In the genomic region with DNA sequence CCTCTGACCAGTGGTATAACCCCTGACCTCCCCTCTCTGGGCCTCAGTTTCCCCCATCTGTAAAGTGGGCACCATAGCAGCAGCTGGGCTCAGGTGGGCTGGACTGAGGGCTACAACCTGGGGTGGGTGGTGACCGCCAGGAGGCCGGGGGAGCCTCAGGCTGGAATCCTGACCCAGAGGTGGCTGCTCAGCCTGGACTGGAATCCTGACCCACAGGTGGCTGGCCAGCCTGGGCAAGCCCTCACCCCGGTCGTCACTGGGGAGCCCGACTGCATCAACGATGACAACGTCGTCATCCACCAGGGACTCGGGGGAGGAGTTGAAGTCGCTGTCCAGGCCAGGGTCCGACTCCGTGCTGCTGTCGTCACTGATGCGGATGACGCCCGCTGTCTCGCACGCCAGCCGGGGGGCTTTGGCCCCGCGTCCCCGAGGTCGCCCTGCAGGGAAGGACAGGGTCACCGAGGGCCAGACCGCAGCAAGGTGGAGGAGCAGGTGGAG, we compare ENCODE assay signal across 11 cellular contexts. TPM values are rescaled to one million over a fixed set of nuclear protein-coding genes. Genes with fewer than 3 reads are reported as not detected.
DNase-seq lines count a peak whose midpoint lies in the region; ATAC-seq and TF ChIP-seq lines count a peak whose summit lies in the region.
"Had no signal": no experiment of that assay in that cellular context is flagged by ENCODE, and none has a peak within 500 bp of the region (broad histone marks: within the 10 kb centered on the region; RNA-seq: fewer than 3 reads in every experiment).

No MANE protein-coding gene starts in this region.

- intact Hi-C loops in colonic mucosa (cut with DNase I) = loop anchor here (5.0 kb wide), 1 partner anchor 78 kb away; no protein-coding TSS in a partner anchor
- intact Hi-C loops in activated T-helper 2 cell treated with anti-CD3 and anti-CD28 coated beads, Interferon-gamma antibody, Interleukin-2, Interleukin-4, amounts not matched to agents 10 μg/mL and 5 μg/mL and 100 μg/mL, durations not matched to agents 14 hours and 24 hours and 36 hours (cut with micrococcal nuclease) = no loop called here

- no peak overlapping the region for H3K4me3 ChIP-seq in HEK293 (ENCODE audit: low read depth, low read length)
- H3K4me3 ChIP-seq in colonic mucosa = no peak overlapping the region
- H3K4me3 ChIP-seq in muscle layer of colon (ENCODE audit: low read depth in 1 of 2, low read length in 2 of 2) = no peak overlapping the region

- H3K27me3 Mint-ChIP-seq in activated T-helper 2 cell treated with anti-CD3 and anti-CD28 coated beads, Interferon-gamma antibody, Interleukin-2, Interleukin-4, amounts not matched to agents 10 μg/mL and 5 μg/mL and 100 μg/mL, durations not matched to agents 14 hours and 24 hours and 36 hours (ENCODE audit: low read depth) = no peaks in the 10 kb centered on the region
- H3K27me3 Mint-ChIP-seq: brain had no signal

- H3K4me3 Mint-ChIP-seq in activated T-helper 2 cell treated with anti-CD3 and anti-CD28 coated beads, Interferon-gamma antibody, Interleukin-2, Interleukin-4, amounts not matched to agents 10 μg/mL and 5 μg/mL and 100 μg/mL, durations not matched to agents 14 hours and 24 hours and 36 hours (ENCODE audit: low read depth) = no peak overlapping the region
- H3K4me3 Mint-ChIP-seq: brain, H9 had no signal

- ATAC-seq in HG02678 (IDR thresholded peaks at IDR 0.05; ENCODE audit: unreplicated experiment) (no peak), HG02852 (IDR thresholded peaks at IDR 0.05; ENCODE audit: unreplicated experiment) (no peak)

- H3K36me3 ChIP-seq in HEK293 (ENCODE audit: control insufficient read depth in 2 of 2, insufficient read depth in 1 of 2, low read length in 2 of 2) (peaks cover 0 to 42% of the 10 kb centered on the region in 2 experiments; a peak in 2 of 3 replicates), colonic mucosa (peaks cover 37% of the 10 kb centered on the region), muscle layer of colon (ENCODE audit: insufficient read depth, low read length) (peaks cover 35% of the 10 kb centered on the region)

- H3K27ac ChIP-seq in HEK293 (ENCODE audit: extremely low read depth, low read depth, low read length) (no peak overlapping the region), colonic mucosa (peak overlapping the region; percentile 76), muscle layer of colon (ENCODE audit: low read depth, low read length) (peak overlapping the region; percentile 59), temporal lobe (ENCODE audit: low read depth, low read length) (peak overlapping the region; percentile 95)

- H3K9me3 ChIP-seq in HEK293 (ENCODE audit: control insufficient read depth, insufficient read depth, low read depth, low read length) (no peaks in the 10 kb centered on the region), colonic mucosa (no peaks in the 10 kb centered on the region), muscle layer of colon (ENCODE audit: low read length) (no peaks in the 10 kb centered on the region)

- POLR2A ChIA-PET in HEK293 (lab: Yijun Ruan, JAX) = interaction anchor here (0.7 to 1.7 kb wide), 4 partner anchors 78 to 155 kb away, joined by 3 to 8 read pairs (median 6); a partner anchor contains a TSS

- no peak for DNase-seq in colonic mucosa
- no peak for DNase-seq in effector CD4-positive, alpha-beta T cell
- DNase-seq in activated T-helper 2 cell treated with anti-CD3 and anti-CD28 coated beads, Interferon-gamma antibody, Interleukin-2, Interleukin-4, amounts not matched to agents 10 μg/mL and 5 μg/mL and 100 μg/mL, durations not matched to agents 14 hours and 24 hours and 36 hours (ENCODE audit: low spot score) = no peak
- DNase-seq: NCI-H2227 treated with DMSO at 0.1 percent for 48 hours had no signal

- H3K27me3 ChIP-seq in colonic mucosa = no peaks in the 10 kb centered on the region
- H3K27me3 ChIP-seq in muscle layer of colon (ENCODE audit: control insufficient read depth in 1 of 2, insufficient read depth in 2 of 2, low read length in 2 of 2) = no peaks in the 10 kb centered on the region

- no peak for TF ChIP-seq CTCF in HEK293 (tag by site-specific recombination; IDR thresholded peaks at IDR 0.05)
- TF ChIP-seq CTCF in colonic mucosa (IDR thresholded peaks at IDR 0.05) = no peak

- H3K9ac ChIP-seq in colonic mucosa (ENCODE audit: low read depth in 2 of 2, low read length in 2 of 2) (peak overlapping the region; percentile 68 to 69), muscle layer of colon (ENCODE audit: low read length) (no peak overlapping the region)

- no peaks in the 10 kb centered on the region for H3K9me3 Mint-ChIP-seq in activated T-helper 2 cell treated with anti-CD3 and anti-CD28 coated beads, Interferon-gamma antibody, Interleukin-2, Interleukin-4, amounts not matched to agents 10 μg/mL and 5 μg/mL and 100 μg/mL, durations not matched to agents 14 hours and 24 hours and 36 hours
- H3K9me3 Mint-ChIP-seq: brain, H9 had no signal

- H3K36me3 Mint-ChIP-seq in activated T-helper 2 cell treated with anti-CD3 and anti-CD28 coated beads, Interferon-gamma antibody, Interleukin-2, Interleukin-4, amounts not matched to agents 10 μg/mL and 5 μg/mL and 100 μg/mL, durations not matched to agents 14 hours and 24 hours and 36 hours (ENCODE audit: low read depth) = peaks cover 21% of the 10 kb centered on the region

- no peak overlapping the region for H3K27ac Mint-ChIP-seq in activated T-helper 2 cell treated with anti-CD3 and anti-CD28 coated beads, Interferon-gamma antibody, Interleukin-2, Interleukin-4, amounts not matched to agents 10 μg/mL and 5 μg/mL and 100 μg/mL, durations not matched to agents 14 hours and 24 hours and 36 hours
- H3K27ac Mint-ChIP-seq: H9 had no signal

- H3K4me1 ChIP-seq in HEK293 (ENCODE audit: control insufficient read depth, insufficient read depth, low read length) (peaks cover 4% of the 10 kb centered on the region; the same call in 1 of the 2 replicates), colonic mucosa (peaks cover 17% of the 10 kb centered on the region), muscle layer of colon (ENCODE audit: insufficient read depth, low read length) (peaks cover 15% of the 10 kb centered on the region)

- CTCF ChIA-PET in HEK293 (lab: Yijun Ruan, JAX) = interaction anchor here (0.7 to 3.9 kb wide), 22 partner anchors 10 to 202 kb away, joined by 3 to 40 read pairs (median 4); a partner anchor contains a TSS

- H3K4me1 Mint-ChIP-seq in activated T-helper 2 cell treated with anti-CD3 and anti-CD28 coated beads, Interferon-gamma antibody, Interleukin-2, Interleukin-4, amounts not matched to agents 10 μg/mL and 5 μg/mL and 100 μg/mL, durations not matched to agents 14 hours and 24 hours and 36 hours (ENCODE audit: low read depth) = no peaks in the 10 kb centered on the region
- H3K4me1 Mint-ChIP-seq: brain had no signal

TF ChIP-seq in HEK293, 187 proteins besides CTCF, POLR2A, EP300 and RAD21 (continues in another document):
- no peak for TF ChIP-seq ZNF792 (tag by site-specific recombination; IDR thresholded peaks at IDR 0.05)
- peak; percentile 44 for TF ChIP-seq SCRT2 (tag by site-specific recombination; IDR thresholded peaks at IDR 0.05)
- TF ChIP-seq, protein P1, sequence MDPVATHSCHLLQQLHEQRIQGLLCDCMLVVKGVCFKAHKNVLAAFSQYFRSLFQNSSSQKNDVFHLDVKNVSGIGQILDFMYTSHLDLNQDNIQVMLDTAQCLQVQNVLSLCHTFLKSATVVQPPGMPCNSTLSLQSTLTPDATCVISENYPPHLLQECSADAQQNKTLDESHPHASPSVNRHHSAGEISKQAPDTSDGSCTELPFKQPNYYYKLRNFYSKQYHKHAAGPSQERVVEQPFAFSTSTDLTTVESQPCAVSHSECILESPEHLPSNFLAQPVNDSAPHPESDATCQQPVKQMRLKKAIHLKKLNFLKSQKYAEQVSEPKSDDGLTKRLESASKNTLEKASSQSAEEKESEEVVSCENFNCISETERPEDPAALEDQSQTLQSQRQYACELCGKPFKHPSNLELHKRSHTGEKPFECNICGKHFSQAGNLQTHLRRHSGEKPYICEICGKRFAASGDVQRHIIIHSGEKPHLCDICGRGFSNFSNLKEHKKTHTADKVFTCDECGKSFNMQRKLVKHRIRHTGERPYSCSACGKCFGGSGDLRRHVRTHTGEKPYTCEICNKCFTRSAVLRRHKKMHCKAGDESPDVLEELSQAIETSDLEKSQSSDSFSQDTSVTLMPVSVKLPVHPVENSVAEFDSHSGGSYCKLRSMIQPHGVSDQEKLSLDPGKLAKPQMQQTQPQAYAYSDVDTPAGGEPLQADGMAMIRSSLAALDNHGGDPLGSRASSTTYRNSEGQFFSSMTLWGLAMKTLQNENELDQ (tag by site-specific recombination; IDR thresholded peaks at IDR 0.05; ENCODE audit: low read depth) = no peak
- TF ChIP-seq, protein P2, sequence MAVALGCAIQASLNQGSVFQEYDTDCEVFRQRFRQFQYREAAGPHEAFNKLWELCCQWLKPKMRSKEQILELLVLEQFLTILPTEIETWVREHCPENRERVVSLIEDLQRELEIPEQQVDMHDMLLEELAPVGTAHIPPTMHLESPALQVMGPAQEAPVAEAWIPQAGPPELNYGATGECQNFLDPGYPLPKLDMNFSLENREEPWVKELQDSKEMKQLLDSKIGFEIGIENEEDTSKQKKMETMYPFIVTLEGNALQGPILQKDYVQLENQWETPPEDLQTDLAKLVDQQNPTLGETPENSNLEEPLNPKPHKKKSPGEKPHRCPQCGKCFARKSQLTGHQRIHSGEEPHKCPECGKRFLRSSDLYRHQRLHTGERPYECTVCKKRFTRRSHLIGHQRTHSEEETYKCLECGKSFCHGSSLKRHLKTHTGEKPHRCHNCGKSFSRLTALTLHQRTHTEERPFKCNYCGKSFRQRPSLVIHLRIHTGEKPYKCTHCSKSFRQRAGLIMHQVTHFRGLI (tag by site-specific recombination; IDR thresholded peaks at IDR 0.05) = no peak

RNA-seq across cellular contexts. Expression of a gene that starts 10.2 kb away (rescaled TPM):
- total RNA-seq in colonic mucosa = 100 to 1,000 TPM; 187 to 189 TPM
- 95.9 TPM for total RNA-seq in temporal lobe
- 257 TPM in 2 replicates for total RNA-seq in activated T-helper 2 cell treated with anti-CD3 and anti-CD28 coated beads, Interferon-gamma antibody, Interleukin-2, Interleukin-4, amounts not matched to agents 10 μg/mL and 5 μg/mL and 100 μg/mL, durations not matched to agents 14 hours and 24 hours and 36 hours

RNA-seq across cellular contexts. Expression of a gene that starts 18.9 kb away (rescaled TPM):
- total RNA-seq in colonic mucosa = 100 to 1,000 TPM; 135 to 245 TPM
- 31.0 TPM for total RNA-seq in temporal lobe
- total RNA-seq in activated T-helper 2 cell treated with anti-CD3 and anti-CD28 coated beads, Interferon-gamma antibody, Interleukin-2, Interleukin-4, amounts not matched to agents 10 μg/mL and 5 μg/mL and 100 μg/mL, durations not matched to agents 14 hours and 24 hours and 36 hours = 260 and 272 TPM in 2 replicates

RNA-seq across cellular contexts. Expression of a gene that starts 47.1 kb away (rescaled TPM):
- total RNA-seq in colonic mucosa (10 to 100 TPM; 27.4 to 37.9 TPM), temporal lobe (3.7 TPM)
- 158 TPM in 2 replicates for total RNA-seq in activated T-helper 2 cell treated with anti-CD3 and anti-CD28 coated beads, Interferon-gamma antibody, Interleukin-2, Interleukin-4, amounts not matched to agents 10 μg/mL and 5 μg/mL and 100 μg/mL, durations not matched to agents 14 hours and 24 hours and 36 hours
